Comparison of ENCODE assay signal across 24 cellular contexts in the genomic region with DNA sequence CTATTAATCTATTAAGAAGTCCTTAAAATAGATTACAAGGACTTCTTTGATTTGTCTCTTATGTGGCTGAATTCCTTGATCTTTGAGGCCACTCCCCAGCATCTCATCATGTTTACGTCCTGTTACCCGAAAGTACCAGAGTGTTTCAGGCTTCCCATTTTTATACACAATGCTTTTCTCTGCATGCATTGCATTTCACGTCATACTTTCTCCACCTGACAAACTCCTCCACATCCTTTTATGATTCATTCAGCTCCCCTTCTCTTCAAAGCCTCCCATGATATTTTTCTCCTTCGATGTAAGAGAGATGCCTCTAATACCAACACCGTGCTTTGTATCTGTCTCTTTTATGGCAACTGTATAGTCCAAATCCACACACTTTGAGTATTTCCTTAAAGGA.
"Had no signal": no experiment of that assay in that cellular context is flagged by ENCODE, and none has a peak within 500 bp of the region (broad histone marks: within the 10 kb centered on the region; RNA-seq: fewer than 3 reads in every experiment).

No MANE protein-coding gene starts in this region.

- H3K27me3 ChIP-seq: esophagus squamous epithelium, gastrocnemius medialis, heart right ventricle, left lung had no signal

- DNase-seq: cortex of kidney; effector CD8-positive, alpha-beta T cell; effector memory CD8-positive, alpha-beta T cell; endodermal cell; erythroblast; esophagus squamous epithelium; foreskin fibroblast; foreskin melanocyte; gastrocnemius medialis; glutamatergic neuron; heart right ventricle; hippocampal formation; left cardiac atrium; left lung; left ventricle myocardium superior; lower lobe of right lung; mesenchymal stem cell; mucosa of descending colon; naive B cell; naive thymus-derived CD8-positive, alpha-beta T cell had no signal

- H3K4me3 Mint-ChIP-seq: dendritic cell treated with granulocyte-macrophage colony-stimulating factor and Interleukin-4, amounts not matched to agents 40 ng/mL and 50 ng/mL, for 4 days; effector memory CD8-positive, alpha-beta T cell; endodermal cell; mesothelial cell of epicardium; naive B cell; naive thymus-derived CD8-positive, alpha-beta T cell had no signal

- H3K27me3 Mint-ChIP-seq: dendritic cell treated with granulocyte-macrophage colony-stimulating factor and Interleukin-4, amounts not matched to agents 40 ng/mL and 50 ng/mL, for 4 days; effector memory CD8-positive, alpha-beta T cell; naive B cell had no signal

- H3K4me1 Mint-ChIP-seq: naive B cell had no signal

- H3K9me3 Mint-ChIP-seq: dendritic cell treated with granulocyte-macrophage colony-stimulating factor and Interleukin-4, amounts not matched to agents 40 ng/mL and 50 ng/mL, for 4 days; effector memory CD8-positive, alpha-beta T cell; endodermal cell; mesothelial cell of epicardium; naive B cell; naive thymus-derived CD8-positive, alpha-beta T cell had no signal

- H3K4me3 ChIP-seq: esophagus squamous epithelium, gastrocnemius medialis, heart right ventricle, left lung, lower lobe of right lung, mucosa of descending colon had no signal

- H3K4me1 ChIP-seq: esophagus squamous epithelium, gastrocnemius medialis, heart right ventricle, lower lobe of right lung had no signal

- H3K27ac Mint-ChIP-seq: dendritic cell treated with granulocyte-macrophage colony-stimulating factor and Interleukin-4, amounts not matched to agents 40 ng/mL and 50 ng/mL, for 4 days; effector memory CD8-positive, alpha-beta T cell; endodermal cell; mesothelial cell of epicardium; naive thymus-derived CD8-positive, alpha-beta T cell had no signal

- H3K9me3 ChIP-seq: esophagus squamous epithelium, gastrocnemius medialis, heart right ventricle, left lung, lower lobe of right lung, mucosa of descending colon had no signal

- H3K36me3 ChIP-seq: esophagus squamous epithelium, gastrocnemius medialis, heart right ventricle, left lung, lower lobe of right lung had no signal

- H3K27ac ChIP-seq: epithelial cell of prostate, esophagus squamous epithelium, gastrocnemius medialis, left lung, lower lobe of right lung had no signal

- ATAC-seq: effector memory CD8-positive, alpha-beta T cell; esophagus mucosa; gastrocnemius medialis; left cardiac atrium; left lung; left ventricle myocardium superior; lower lobe of right lung; mucosa of descending colon; naive thymus-derived CD8-positive, alpha-beta T cell had no signal

- H3K36me3 Mint-ChIP-seq: mesothelial cell of epicardium, naive B cell had no signal
